16 cellular contexts compared by ENCODE assay signal in genomic region chr10:124446830-124447740, GRCh38. TPM values are rescaled to one million over a fixed set of nuclear protein-coding genes. Genes with fewer than 3 reads are reported as not detected.
DNase-seq lines count a peak whose midpoint lies in the region; ATAC-seq and TF ChIP-seq lines count a peak whose summit lies in the region.
"Had no signal": no experiment of that assay in that cellular context is flagged by ENCODE, and none has a peak within 500 bp of the region (broad histone marks: within the 10 kb centered on the region; RNA-seq: fewer than 3 reads in every experiment).

No MANE protein-coding gene starts in this region.

- no peaks in the 10 kb centered on the region for H3K36me3 Mint-ChIP-seq in activated T-helper 17 cell treated with anti-CD3 and anti-CD28 coated beads, Interleukin-2, amount 50 U/mL, for 72 hours (ENCODE audit: low read depth)
- no peaks in the 10 kb centered on the region for H3K36me3 Mint-ChIP-seq in progenitor cell of endocrine pancreas (ENCODE audit: insufficient read depth)
- H3K36me3 Mint-ChIP-seq: CD4-positive, alpha-beta memory T cell; natural killer cell treated with Interleukin-12 subunit alpha and Interleukin-12 subunit beta and Interleukin-15 and Interleukin-18, amount 100 ng/mL, for 72 hours had no signal

- H3K4me1 ChIP-seq in iPS-20b (ENCODE audit: insufficient read depth, low read length), result peaks cover 18% of the 10 kb centered on the region; the same call in 1 of the 2 replicates

- H3K36me3 ChIP-seq in iPS-20b (ENCODE audit: insufficient read depth, low read depth, low read length), result 0 out of 2 replicates have a peak, but pooled peaks cover 8% of the 10 kb centered on the region

- H3K27me3 ChIP-seq in iPS-20b (ENCODE audit: insufficient read depth, low read length), result peaks cover 74% of the 10 kb centered on the region

- H3K27me3 Mint-ChIP-seq in activated T-helper 17 cell treated with anti-CD3 and anti-CD28 coated beads, Interleukin-2, amount 50 U/mL, for 72 hours, result peaks cover 52% of the 10 kb centered on the region
- H3K27me3 Mint-ChIP-seq in progenitor cell of endocrine pancreas, result peaks cover 82% of the 10 kb centered on the region

- TF ChIP-seq CTCF in GM20000 (IDR thresholded peaks at IDR 0.05; ENCODE audit: extremely low read depth, missing control alignments) (no peak), progenitor cell of endocrine pancreas (IDR thresholded peaks at IDR 0.05; ENCODE audit: unreplicated experiment) (no peak)

- in situ Hi-C loops in KBM-7 (cut with MboI; ENCODE audit: low pct_unique_long_range_greater_than_20kb, low sequenced_read_pairs), result no loop called here

- H3K4me3 ChIP-seq in iPS-20b (ENCODE audit: low read length), result peak overlapping the region; percentile 66

- no peaks in the 10 kb centered on the region for H3K9me3 Mint-ChIP-seq in activated T-helper 17 cell treated with anti-CD3 and anti-CD28 coated beads, Interleukin-2, amount 50 U/mL, for 72 hours
- no peaks in the 10 kb centered on the region for H3K9me3 Mint-ChIP-seq in progenitor cell of endocrine pancreas (ENCODE audit: low read depth)
- H3K9me3 Mint-ChIP-seq: CD4-positive, alpha-beta memory T cell; natural killer cell treated with Interleukin-12 subunit alpha and Interleukin-12 subunit beta and Interleukin-15 and Interleukin-18, amount 100 ng/mL, for 72 hours had no signal

- no peak overlapping the region for H3K9ac ChIP-seq in iPS-20b (ENCODE audit: low read depth, low read length)
- H3K9ac ChIP-seq: KMS-11 had no signal

- DNase-seq in GM20000 (ENCODE audit: low spot score) (peak; percentile 16), progenitor cell of endocrine pancreas (ENCODE audit: low spot score, unreplicated experiment) (no peak), ecto neural progenitor cell (ENCODE audit: low spot score) (no peak), COLO829 (ENCODE audit: low spot score) (no peak), KBM-7 (no peak)
- DNase-seq: activated effector memory CD4-positive, alpha-beta T cell treated with anti-CD3 and anti-CD28 coated beads, Interleukin-2, amount 50 U/mL, for 16 hours; CD4-positive, alpha-beta memory T cell; NCI-H1930; stimulated activated CD4-positive, alpha-beta T cell treated with anti-CD3 and anti-CD28 coated beads, Interleukin-1b, Interleukin-23, amount 100 ng/mL, for 48 hours; stimulated activated naive CD4-positive, alpha-beta T cell had no signal

- H3K27ac Mint-ChIP-seq in activated T-helper 17 cell treated with anti-CD3 and anti-CD28 coated beads, Interleukin-2, amount 50 U/mL, for 72 hours, result no peak overlapping the region
- H3K27ac Mint-ChIP-seq in progenitor cell of endocrine pancreas, result no peak overlapping the region
- H3K27ac Mint-ChIP-seq: CD4-positive, alpha-beta memory T cell; natural killer cell treated with Interleukin-12 subunit alpha and Interleukin-12 subunit beta and Interleukin-15 and Interleukin-18, amount 100 ng/mL, for 72 hours had no signal

- no peak for ATAC-seq in activated T-helper 17 cell treated with anti-CD3 and anti-CD28 coated beads, Interleukin-2, amount 50 U/mL, for 72 hours (replicated peaks)
- no peak for ATAC-seq in HG02852 (IDR thresholded peaks at IDR 0.05; ENCODE audit: unreplicated experiment)
- ATAC-seq: natural killer cell treated with Interleukin-12 subunit alpha and Interleukin-12 subunit beta and Interleukin-15 and Interleukin-18, amount 100 ng/mL, for 72 hours had no signal

- H3K27ac ChIP-seq in iPS-20b (ENCODE audit: low read length), result no peak overlapping the region
- H3K27ac ChIP-seq: KMS-11 had no signal

- H3K4me1 Mint-ChIP-seq in activated T-helper 17 cell treated with anti-CD3 and anti-CD28 coated beads, Interleukin-2, amount 50 U/mL, for 72 hours, result peaks cover 4% of the 10 kb centered on the region
- peaks cover 15% of the 10 kb centered on the region for H3K4me1 Mint-ChIP-seq in progenitor cell of endocrine pancreas (ENCODE audit: low read depth)

- no peaks in the 10 kb centered on the region for H3K9me3 ChIP-seq in iPS-20b (ENCODE audit: insufficient read depth, low read depth, low read length)

- peak overlapping the region; percentile 19 for H3K4me3 Mint-ChIP-seq in activated T-helper 17 cell treated with anti-CD3 and anti-CD28 coated beads, Interleukin-2, amount 50 U/mL, for 72 hours
- H3K4me3 Mint-ChIP-seq in progenitor cell of endocrine pancreas (ENCODE audit: low read depth), result peak overlapping the region; percentile 64
- H3K4me3 Mint-ChIP-seq: natural killer cell treated with Interleukin-12 subunit alpha and Interleukin-12 subunit beta and Interleukin-15 and Interleukin-18, amount 100 ng/mL, for 72 hours had no signal

RNA-seq across cellular contexts. Expression of gene NKX1-2, which starts 2.8 kb away (rescaled TPM):
- total RNA-seq in activated T-helper 17 cell treated with anti-CD3 and anti-CD28 coated beads, Interleukin-2, amount 50 U/mL, for 72 hours, result not detected
- not detected in 2 replicates for total RNA-seq in progenitor cell of endocrine pancreas
- total RNA-seq: CD4-positive, alpha-beta memory T cell; kidney epithelial cell; natural killer cell treated with Interleukin-12 subunit alpha and Interleukin-12 subunit beta and Interleukin-15 and Interleukin-18, amount 100 ng/mL, for 72 hours had no signal

RNA-seq across cellular contexts. Expression of gene LHPP, which starts 14.5 kb away (rescaled TPM):
- 10 to 100 TPM in 1 of 2 donors, 1 to 10 TPM in 1; 7.4 to 10.6 TPM for total RNA-seq in activated T-helper 17 cell treated with anti-CD3 and anti-CD28 coated beads, Interleukin-2, amount 50 U/mL, for 72 hours
- 15.2 and 16.9 TPM in 2 replicates for total RNA-seq in progenitor cell of endocrine pancreas

RNA-seq across cellular contexts. Expression of gene OAT, which starts 28.4 kb away (rescaled TPM):
- 10 to 100 TPM; 21.0 to 35.6 TPM for total RNA-seq in activated T-helper 17 cell treated with anti-CD3 and anti-CD28 coated beads, Interleukin-2, amount 50 U/mL, for 72 hours
- total RNA-seq in progenitor cell of endocrine pancreas, result 35.0 and 37.1 TPM in 2 replicates
